In the genomic region with DNA sequence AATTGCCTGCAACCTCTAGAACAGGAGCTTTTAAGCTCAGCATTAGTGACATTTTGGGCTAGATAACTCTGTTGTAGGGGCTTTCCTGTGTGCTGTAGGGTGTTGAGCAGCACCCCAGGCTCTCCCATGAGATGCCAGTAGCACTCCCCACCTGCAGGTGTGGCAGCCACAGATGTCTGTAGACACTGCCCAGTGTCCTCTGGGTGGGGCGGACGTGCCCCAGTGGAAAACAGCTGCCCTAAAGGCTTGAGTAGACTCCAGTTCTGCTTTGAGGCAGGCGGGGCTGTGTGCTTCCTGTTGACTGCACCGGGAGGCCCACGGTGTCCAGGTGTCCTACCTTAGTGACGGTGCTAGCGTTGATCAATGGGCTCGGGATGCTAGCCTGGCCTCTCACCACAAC, we compare ENCODE assay signal across 11 cellular contexts. TPM values are rescaled to one million over a fixed set of nuclear protein-coding genes. Genes with fewer than 3 reads are reported as not detected.
DNase-seq lines count a peak whose midpoint lies in the region; ATAC-seq and TF ChIP-seq lines count a peak whose summit lies in the region.
"Had no signal": no experiment of that assay in that cellular context is flagged by ENCODE, and none has a peak within 500 bp of the region (broad histone marks: within the 10 kb centered on the region; RNA-seq: fewer than 3 reads in every experiment).

No MANE protein-coding gene starts in this region.

- intact Hi-C loops in naive thymus-derived CD4-positive, alpha-beta T cell (cut with micrococcal nuclease) = no loop called here

- H3K4me3 ChIP-seq in naive thymus-derived CD4-positive, alpha-beta T cell (ENCODE audit: low read length) = peak overlapping the region; percentile 40
- no peak overlapping the region for H3K4me3 ChIP-seq in brain microvascular endothelial cell (ENCODE audit: low read depth, low read length)
- H3K4me3 ChIP-seq: ovary had no signal

- no peaks in the 10 kb centered on the region for H3K9me3 Mint-ChIP-seq in activated naive CD8-positive, alpha-beta T cell treated with anti-CD3 and anti-CD28 coated beads, Interleukin-2, amount 50 U/mL, for 24 hours
- no peaks in the 10 kb centered on the region for H3K9me3 Mint-ChIP-seq in naive thymus-derived CD4-positive, alpha-beta T cell

- POLR2A ChIA-PET in naive thymus-derived CD4-positive, alpha-beta T cell (lab: Charles Lee) = interaction anchor here (0.8 to 1.3 kb wide), 2 partner anchors 59 to 75 kb away, joined by 3 read pairs; no protein-coding TSS in a partner anchor

- in situ Hi-C loops in brain microvascular endothelial cell (cut with HindIII; ENCODE audit: low pct_ligation_motif_present, low sequenced_read_pairs) = no loop called here

- peak overlapping the region; percentile 49 for H3K27ac Mint-ChIP-seq in activated naive CD8-positive, alpha-beta T cell treated with anti-CD3 and anti-CD28 coated beads, Interleukin-2, amount 50 U/mL, for 24 hours
- H3K27ac Mint-ChIP-seq in naive thymus-derived CD4-positive, alpha-beta T cell = peak overlapping the region; percentile 92 to 99 (median 97)

- peak; percentile 6 for DNase-seq in stimulated activated CD4-positive, alpha-beta T cell treated with anti-CD3 and anti-CD28 coated beads, Interleukin-4, amount 100 ng/mL, for 24 hours
- DNase-seq in stimulated activated CD4-positive, alpha-beta T cell treated with anti-CD3 and anti-CD28 coated beads, Interleukin-2, amount 100 ng/mL, for 24 hours = no peak
- no peak for DNase-seq in activated naive CD8-positive, alpha-beta T cell treated with anti-CD3 and anti-CD28 coated beads, Interleukin-2, amount 50 U/mL, for 24 hours
- DNase-seq in naive thymus-derived CD4-positive, alpha-beta T cell = no peak
- DNase-seq in brain microvascular endothelial cell (no peak), NOMO-1 treated with dmso at 0.1 percent for 144 hours (lab: John Stamatoyannopoulos, UW; ENCODE audit: unreplicated experiment) (no peak), NOMO-1 treated with DMSO at 0.1 percent for 48 hours (lab: John Stamatoyannopoulos, UW; ENCODE audit: unreplicated experiment) (no peak), NCI-H187 (lab: John Stamatoyannopoulos, UW) (no peak)
- DNase-seq: NCI-H1092 treated with DMSO at 0.1 percent for 48 hours, NCI-H774, ovary had no signal

- H3K27ac ChIP-seq in naive thymus-derived CD4-positive, alpha-beta T cell (ENCODE audit: low read depth, low read length) = peak overlapping the region; percentile 86
- H3K27ac ChIP-seq in brain microvascular endothelial cell = no peak overlapping the region
- H3K27ac ChIP-seq: ovary had no signal

- H3K36me3 Mint-ChIP-seq in activated naive CD8-positive, alpha-beta T cell treated with anti-CD3 and anti-CD28 coated beads, Interleukin-2, amount 50 U/mL, for 24 hours (ENCODE audit: low read depth) = peaks cover 63% of the 10 kb centered on the region
- peaks cover 11 to 63% (median 32%) of the 10 kb centered on the region in 5 donors for H3K36me3 Mint-ChIP-seq in naive thymus-derived CD4-positive, alpha-beta T cell

- no peaks in the 10 kb centered on the region for H3K9me3 ChIP-seq in naive thymus-derived CD4-positive, alpha-beta T cell (ENCODE audit: control insufficient read depth in 2 of 3, low read length in 3 of 3)
- H3K9me3 ChIP-seq: ovary had no signal

- ATAC-seq in activated naive CD8-positive, alpha-beta T cell treated with anti-CD3 and anti-CD28 coated beads, Interleukin-2, amount 50 U/mL, for 24 hours = no peak
- peak; percentile 33 for ATAC-seq in naive thymus-derived CD4-positive, alpha-beta T cell

- peaks cover 54% of the 10 kb centered on the region for H3K4me1 Mint-ChIP-seq in activated naive CD8-positive, alpha-beta T cell treated with anti-CD3 and anti-CD28 coated beads, Interleukin-2, amount 50 U/mL, for 24 hours
- peaks cover 43 to 66% (median 63%) of the 10 kb centered on the region in 7 donors for H3K4me1 Mint-ChIP-seq in naive thymus-derived CD4-positive, alpha-beta T cell

- no peaks in the 10 kb centered on the region for H3K27me3 ChIP-seq in naive thymus-derived CD4-positive, alpha-beta T cell (ENCODE audit: control insufficient read depth in 2 of 2, insufficient read depth in 2 of 2, low read length in 2 of 2)
- H3K27me3 ChIP-seq in brain microvascular endothelial cell (replicated peaks) = no peaks in the 10 kb centered on the region
- H3K27me3 ChIP-seq: ovary had no signal

- no peak for TF ChIP-seq CTCF in brain microvascular endothelial cell (IDR thresholded peaks at IDR 0.05; ENCODE audit: low read depth, low read length, missing control alignments)

- no peak overlapping the region for H3K4me3 Mint-ChIP-seq in activated naive CD8-positive, alpha-beta T cell treated with anti-CD3 and anti-CD28 coated beads, Interleukin-2, amount 50 U/mL, for 24 hours
- H3K4me3 Mint-ChIP-seq in naive thymus-derived CD4-positive, alpha-beta T cell = peak overlapping the region; percentile 60 to 85 (median 79)

- H3K4me1 ChIP-seq in naive thymus-derived CD4-positive, alpha-beta T cell (ENCODE audit: control insufficient read depth in 2 of 2, insufficient read depth in 2 of 2, low read length in 2 of 2) = peaks cover 53% of the 10 kb centered on the region in 2 donors

- peaks cover 0 to 40% (median 7%) of the 10 kb centered on the region in 3 experiments for H3K36me3 ChIP-seq in naive thymus-derived CD4-positive, alpha-beta T cell (ENCODE audit: control insufficient read depth in 2 of 3, insufficient read depth in 3 of 3, low read length in 3 of 3)
- peaks cover 58% of the 10 kb centered on the region for H3K36me3 ChIP-seq in brain microvascular endothelial cell (replicated peaks)
- H3K36me3 ChIP-seq: ovary had no signal

- CTCF ChIA-PET in naive thymus-derived CD4-positive, alpha-beta T cell (lab: Charles Lee) = no interaction called here

- no peaks in the 10 kb centered on the region for H3K27me3 Mint-ChIP-seq in activated naive CD8-positive, alpha-beta T cell treated with anti-CD3 and anti-CD28 coated beads, Interleukin-2, amount 50 U/mL, for 24 hours
- no peaks in the 10 kb centered on the region for H3K27me3 Mint-ChIP-seq in naive thymus-derived CD4-positive, alpha-beta T cell

RNA-seq across cellular contexts. Expression of gene PWP2, which starts 16.9 kb away (rescaled TPM):
- 10 to 100 TPM; 12.0 to 42.3 (median 23.0) TPM for total RNA-seq in naive thymus-derived CD4-positive, alpha-beta T cell
- polyA plus RNA-seq in naive thymus-derived CD4-positive, alpha-beta T cell = 10 to 100 TPM in 1 of 2 donors, 1 to 10 TPM in 1; 8.7 to 17.9 TPM

RNA-seq across cellular contexts. Expression of gene GATD3, which starts 43.2 kb away (rescaled TPM):
- total RNA-seq in naive thymus-derived CD4-positive, alpha-beta T cell = 10 to 100 TPM; 13.3 to 47.8 (median 46.5) TPM
- polyA plus RNA-seq in naive thymus-derived CD4-positive, alpha-beta T cell = 10 to 100 TPM; 51.2 to 56.8 TPM
